Comparison of ENCODE assay signal across 21 cellular contexts in genomic region chr15:77627581-77627980, GRCh38. TPM values are rescaled to one million over a fixed set of nuclear protein-coding genes. Genes with fewer than 3 reads are reported as not detected.
DNase-seq lines count a peak whose midpoint lies in the region; ATAC-seq and TF ChIP-seq lines count a peak whose summit lies in the region.
"Had no signal": no experiment of that assay in that cellular context is flagged by ENCODE, and none has a peak within 500 bp of the region (broad histone marks: within the 10 kb centered on the region; RNA-seq: fewer than 3 reads in every experiment).

No MANE protein-coding gene starts in this region.

- peaks cover 82% of the 10 kb centered on the region for H3K4me1 Mint-ChIP-seq in brain
- H3K4me1 Mint-ChIP-seq: T-cell had no signal

- peaks cover 22% of the 10 kb centered on the region for H3K27me3 ChIP-seq in iPS-20b (ENCODE audit: insufficient read depth, low read length)

- CTCF ChIA-PET in HEK293 (lab: Yijun Ruan, JAX) = interaction anchor here (0.6 to 7.7 kb wide), 3 partner anchors 10 to 519 kb away, joined by 3 to 77 read pairs (median 5); no protein-coding TSS in a partner anchor

- H3K9me3 Mint-ChIP-seq in brain = peaks cover 0 to 5% (median 0%) of the 10 kb centered on the region in 5 experiments
- H3K9me3 Mint-ChIP-seq: CD4-positive, alpha-beta T cell; T-cell had no signal

- peak overlapping the region; percentile 32 to 93 (median 62) for H3K27ac Mint-ChIP-seq in brain
- H3K27ac Mint-ChIP-seq: CD4-positive, alpha-beta T cell; T-cell had no signal

- TF ChIP-seq CTCF in HEK293 (tag by site-specific recombination; IDR thresholded peaks at IDR 0.05) = no peak
- TF ChIP-seq CTCF in brain (conservative IDR thresholded peaks at IDR 0.05) = no peak

- no peak overlapping the region for H3K27ac ChIP-seq in HEK293 (ENCODE audit: extremely low read depth, low read depth, low read length)
- peak overlapping the region; percentile 82 for H3K27ac ChIP-seq in iPS-20b (ENCODE audit: low read length)
- H3K27ac ChIP-seq: BLaER1 had no signal

- no peak for TF ChIP-seq POLR2A in GM18505 (IDR thresholded peaks at IDR 0.05; ENCODE audit: borderline replicate concordance, extremely low read depth, insufficient read depth, insufficient read length)

- no peaks in the 10 kb centered on the region for H3K9me3 ChIP-seq in HEK293 (ENCODE audit: control insufficient read depth, insufficient read depth, low read depth, low read length)
- H3K9me3 ChIP-seq in iPS-20b (ENCODE audit: insufficient read depth, low read depth, low read length) = no peaks in the 10 kb centered on the region
- H3K9me3 ChIP-seq: BLaER1, MG63 had no signal

- H3K4me3 Mint-ChIP-seq in brain = peak overlapping the region in 4 of 5 experiments; percentile 42 to 84 (median 65)
- H3K4me3 Mint-ChIP-seq: CD4-positive, alpha-beta T cell; T-cell had no signal

- H3K36me3 ChIP-seq in HEK293 (ENCODE audit: control insufficient read depth in 2 of 2, insufficient read depth in 1 of 2, low read length in 2 of 2) (no peaks in the 10 kb centered on the region), iPS-20b (ENCODE audit: insufficient read depth, low read depth, low read length) (no peaks in the 10 kb centered on the region)
- H3K36me3 ChIP-seq: BLaER1, MG63 had no signal

- H3K4me1 ChIP-seq in HEK293 (ENCODE audit: control insufficient read depth, insufficient read depth, low read length) (peaks cover 11% of the 10 kb centered on the region), iPS-20b (ENCODE audit: insufficient read depth, low read length) (peaks cover 60% of the 10 kb centered on the region)

- DNase-seq in mucosa of gallbladder (ENCODE audit: low spot score) = no peak
- DNase-seq: CD4-positive, alpha-beta T cell; DMS79 treated with DMSO at 0.1 percent for 48 hours; MG63; NCI-H187 treated with DMSO at 0.1 percent for 48 hours; NCI-H2107; NCI-H510A; NCI-H774; NK-92 treated with Interleukin-12 subunit alpha and Interleukin-12 subunit beta, amount 100 ng/mL, for 24 hours; T-cell had no signal

- ATAC-seq in GM21515 (IDR thresholded peaks at IDR 0.05; ENCODE audit: unreplicated experiment) (no peak), GM18505 (IDR thresholded peaks at IDR 0.05; ENCODE audit: unreplicated experiment) (no peak), HG02759 (IDR thresholded peaks at IDR 0.05; ENCODE audit: unreplicated experiment) (no peak)
- ATAC-seq: HCT116, Panc1, SK-N-SH treated with all-trans-retinoic acid at 6 μM for 48 hours, T-cell had no signal

- H3K27me3 Mint-ChIP-seq in brain = peaks cover 19% of the 10 kb centered on the region

- no peak overlapping the region for H3K4me3 ChIP-seq in HEK293 (ENCODE audit: low read depth, low read length)
- peak overlapping the region; percentile 39; the same call in 1 of the 2 replicates for H3K4me3 ChIP-seq in iPS-20b (ENCODE audit: low read length)
- H3K4me3 ChIP-seq: BLaER1, MG63 had no signal

- POLR2A ChIA-PET in HEK293 (lab: Yijun Ruan, JAX) = no interaction called here

- H3K36me3 Mint-ChIP-seq in brain = no peaks in the 10 kb centered on the region
- H3K36me3 Mint-ChIP-seq: T-cell had no signal

- H3K9ac ChIP-seq in iPS-20b (ENCODE audit: low read depth, low read length) = peak overlapping the region; percentile 20; the same call in 1 of the 2 replicates
- H3K9ac ChIP-seq: BLaER1 had no signal

TF ChIP-seq in HEK293, 187 proteins besides CTCF, POLR2A, EP300 and RAD21:
- TF ChIP-seq ZNF157 (tag by site-specific recombination; IDR thresholded peaks at IDR 0.05) (no peak), ZNF664 (tag by site-specific recombination; IDR thresholded peaks at IDR 0.05) (peak; percentile 31; the same call in 1 of the 2 replicates)

RNA-seq across cellular contexts. Expression of gene LINGO1, which starts 5.1 kb away (rescaled TPM):
- polyA plus RNA-seq in brain (ENCODE audit: insufficient read depth, low read depth, low replicate concordance) = 40.6 TPM
- 2.3 TPM for total RNA-seq in mucosa of gallbladder
- total RNA-seq: CD4-positive, alpha-beta T cell; LHCN-M2 had no signal
